Comparison of ENCODE assay signal across 1 cellular context in the genomic region with DNA sequence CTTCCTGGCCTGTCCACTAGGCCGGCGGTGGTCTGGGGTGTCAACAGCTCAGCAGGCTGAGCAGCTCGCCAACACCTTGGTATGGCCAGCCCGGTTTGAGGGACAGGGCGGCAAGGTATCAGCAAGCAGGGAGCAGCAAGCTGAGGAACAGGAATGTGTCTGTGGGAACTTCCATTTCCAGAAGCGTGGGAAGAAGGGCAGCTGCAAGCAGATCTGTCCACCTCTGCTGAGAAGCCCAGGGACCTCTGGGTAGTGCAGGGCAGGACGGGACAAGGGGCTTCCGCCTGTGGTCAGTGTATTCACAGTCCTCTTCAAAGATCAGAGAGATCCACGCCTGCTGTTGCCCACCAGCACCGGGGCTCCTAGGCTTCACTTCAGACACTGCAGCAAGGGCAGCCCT.
TF ChIP-seq lines count a peak whose summit lies in the region.

No MANE protein-coding gene starts in this region.

TF ChIP-seq in GM23338, 12 proteins besides CTCF, POLR2A, EP300 and RAD21 (continued from another document):
- TF ChIP-seq, protein P1, sequence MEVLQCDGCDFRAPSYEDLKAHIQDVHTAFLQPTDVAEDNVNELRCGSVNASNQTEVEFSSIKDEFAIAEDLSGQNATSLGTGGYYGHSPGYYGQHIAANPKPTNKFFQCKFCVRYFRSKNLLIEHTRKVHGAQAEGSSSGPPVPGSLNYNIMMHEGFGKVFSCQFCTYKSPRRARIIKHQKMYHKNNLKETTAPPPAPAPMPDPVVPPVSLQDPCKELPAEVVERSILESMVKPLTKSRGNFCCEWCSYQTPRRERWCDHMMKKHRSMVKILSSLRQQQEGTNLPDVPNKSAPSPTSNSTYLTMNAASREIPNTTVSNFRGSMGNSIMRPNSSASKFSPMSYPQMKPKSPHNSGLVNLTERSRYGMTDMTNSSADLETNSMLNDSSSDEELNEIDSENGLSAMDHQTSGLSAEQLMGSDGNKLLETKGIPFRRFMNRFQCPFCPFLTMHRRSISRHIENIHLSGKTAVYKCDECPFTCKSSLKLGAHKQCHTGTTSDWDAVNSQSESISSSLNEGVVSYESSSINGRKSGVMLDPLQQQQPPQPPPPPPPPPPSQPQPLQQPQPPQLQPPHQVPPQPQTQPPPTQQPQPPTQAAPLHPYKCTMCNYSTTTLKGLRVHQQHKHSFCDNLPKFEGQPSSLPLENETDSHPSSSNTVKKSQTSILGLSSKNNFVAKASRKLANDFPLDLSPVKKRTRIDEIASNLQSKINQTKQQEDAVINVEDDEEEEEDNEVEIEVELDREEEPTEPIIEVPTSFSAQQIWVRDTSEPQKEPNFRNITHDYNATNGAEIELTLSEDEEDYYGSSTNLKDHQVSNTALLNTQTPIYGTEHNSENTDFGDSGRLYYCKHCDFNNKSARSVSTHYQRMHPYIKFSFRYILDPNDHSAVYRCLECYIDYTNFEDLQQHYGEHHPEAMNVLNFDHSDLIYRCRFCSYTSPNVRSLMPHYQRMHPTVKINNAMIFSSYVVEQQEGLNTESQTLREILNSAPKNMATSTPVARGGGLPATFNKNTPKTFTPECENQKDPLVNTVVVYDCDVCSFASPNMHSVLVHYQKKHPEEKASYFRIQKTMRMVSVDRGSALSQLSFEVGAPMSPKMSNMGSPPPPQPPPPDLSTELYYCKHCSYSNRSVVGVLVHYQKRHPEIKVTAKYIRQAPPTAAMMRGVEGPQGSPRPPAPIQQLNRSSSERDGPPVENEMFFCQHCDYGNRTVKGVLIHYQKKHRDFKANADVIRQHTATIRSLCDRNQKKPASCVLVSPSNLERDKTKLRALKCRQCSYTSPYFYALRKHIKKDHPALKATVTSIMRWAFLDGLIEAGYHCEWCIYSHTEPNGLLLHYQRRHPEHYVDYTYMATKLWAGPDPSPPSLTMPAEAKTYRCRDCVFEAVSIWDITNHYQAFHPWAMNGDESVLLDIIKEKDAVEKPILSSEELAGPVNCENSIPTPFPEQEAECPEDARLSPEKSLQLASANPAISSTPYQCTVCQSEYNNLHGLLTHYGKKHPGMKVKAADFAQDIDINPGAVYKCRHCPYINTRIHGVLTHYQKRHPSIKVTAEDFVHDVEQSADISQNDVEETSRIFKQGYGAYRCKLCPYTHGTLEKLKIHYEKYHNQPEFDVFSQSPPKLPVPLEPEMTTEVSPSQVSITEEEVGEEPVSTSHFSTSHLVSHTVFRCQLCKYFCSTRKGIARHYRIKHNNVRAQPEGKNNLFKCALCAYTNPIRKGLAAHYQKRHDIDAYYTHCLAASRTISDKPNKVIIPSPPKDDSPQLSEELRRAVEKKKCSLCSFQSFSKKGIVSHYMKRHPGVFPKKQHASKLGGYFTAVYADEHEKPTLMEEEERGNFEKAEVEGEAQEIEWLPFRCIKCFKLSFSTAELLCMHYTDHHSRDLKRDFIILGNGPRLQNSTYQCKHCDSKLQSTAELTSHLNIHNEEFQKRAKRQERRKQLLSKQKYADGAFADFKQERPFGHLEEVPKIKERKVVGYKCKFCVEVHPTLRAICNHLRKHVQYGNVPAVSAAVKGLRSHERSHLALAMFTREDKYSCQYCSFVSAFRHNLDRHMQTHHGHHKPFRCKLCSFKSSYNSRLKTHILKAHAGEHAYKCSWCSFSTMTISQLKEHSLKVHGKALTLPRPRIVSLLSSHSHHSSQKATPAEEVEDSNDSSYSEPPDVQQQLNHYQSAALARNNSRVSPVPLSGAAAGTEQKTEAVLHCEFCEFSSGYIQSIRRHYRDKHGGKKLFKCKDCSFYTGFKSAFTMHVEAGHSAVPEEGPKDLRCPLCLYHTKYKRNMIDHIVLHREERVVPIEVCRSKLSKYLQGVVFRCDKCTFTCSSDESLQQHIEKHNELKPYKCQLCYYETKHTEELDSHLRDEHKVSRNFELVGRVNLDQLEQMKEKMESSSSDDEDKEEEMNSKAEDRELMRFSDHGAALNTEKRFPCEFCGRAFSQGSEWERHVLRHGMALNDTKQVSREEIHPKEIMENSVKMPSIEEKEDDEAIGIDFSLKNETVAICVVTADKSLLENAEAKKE (CRISPR knock-in tag; IDR thresholded peaks at IDR 0.05): no peak
- TF ChIP-seq CREB1 (CRISPR knock-in tag; IDR thresholded peaks at IDR 0.05; ENCODE audit: low read depth): no peak
- TF ChIP-seq, protein P2, sequence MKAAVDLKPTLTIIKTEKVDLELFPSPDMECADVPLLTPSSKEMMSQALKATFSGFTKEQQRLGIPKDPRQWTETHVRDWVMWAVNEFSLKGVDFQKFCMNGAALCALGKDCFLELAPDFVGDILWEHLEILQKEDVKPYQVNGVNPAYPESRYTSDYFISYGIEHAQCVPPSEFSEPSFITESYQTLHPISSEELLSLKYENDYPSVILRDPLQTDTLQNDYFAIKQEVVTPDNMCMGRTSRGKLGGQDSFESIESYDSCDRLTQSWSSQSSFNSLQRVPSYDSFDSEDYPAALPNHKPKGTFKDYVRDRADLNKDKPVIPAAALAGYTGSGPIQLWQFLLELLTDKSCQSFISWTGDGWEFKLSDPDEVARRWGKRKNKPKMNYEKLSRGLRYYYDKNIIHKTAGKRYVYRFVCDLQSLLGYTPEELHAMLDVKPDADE (IDR thresholded peaks at IDR 0.05): no peak
- TF ChIP-seq REST (IDR thresholded peaks at IDR 0.05; ENCODE audit: unreplicated experiment): no peak
- no peak for TF ChIP-seq ZNF331 (CRISPR knock-in tag; IDR thresholded peaks at IDR 0.05; ENCODE audit: low read depth)
- TF ChIP-seq STAT1 (IDR thresholded peaks at IDR 0.05; ENCODE audit: unreplicated experiment): no peak
- TF ChIP-seq EZH2 (IDR thresholded peaks at IDR 0.05; ENCODE audit: low read depth, unreplicated experiment): no peak
- TF ChIP-seq EZH2phosphoT487 (IDR thresholded peaks at IDR 0.05; ENCODE audit: unreplicated experiment): no peak
- TF ChIP-seq POLR2AphosphoS5 (IDR thresholded peaks at IDR 0.05; ENCODE audit: low read depth): no peak
- TF ChIP-seq ZNF114 (CRISPR knock-in tag; IDR thresholded peaks at IDR 0.05): no peak
